ENCODE assay signal across 1 cellular context in genomic region chr16:18792836-18793433, GRCh38.
TF ChIP-seq lines count a peak whose summit lies in the region.

No MANE protein-coding gene starts in this region.

TF ChIP-seq in IMR-90, 13 proteins besides CTCF, POLR2A, EP300 and RAD21:
- TF ChIP-seq RFX5 (IDR thresholded peaks at IDR 0.05; ENCODE audit: low read depth, low read length) = no peak
- no peak for TF ChIP-seq CHD1 (IDR thresholded peaks at IDR 0.05; ENCODE audit: low read depth, low read length)
- no peak for TF ChIP-seq FOS (IDR thresholded peaks at IDR 0.05; ENCODE audit: low read depth, low read length)
